Comparison of ENCODE assay signal across 23 cellular contexts in genomic region chr9:21505425-21506179, GRCh38. TPM values are rescaled to one million over a fixed set of nuclear protein-coding genes. Genes with fewer than 3 reads are reported as not detected.
DNase-seq lines count a peak whose midpoint lies in the region; ATAC-seq, FAIRE-seq and TF ChIP-seq lines count a peak whose summit lies in the region.
"Had no signal": no experiment of that assay in that cellular context is flagged by ENCODE, and none has a peak within 500 bp of the region (broad histone marks: within the 10 kb centered on the region; RNA-seq: fewer than 3 reads in every experiment).

No MANE protein-coding gene starts in this region.

- TF ChIP-seq CTCF in vagina (IDR thresholded peaks at IDR 0.05): no peak

- no peaks in the 10 kb centered on the region for H3K4me1 ChIP-seq in vagina
- H3K4me1 ChIP-seq: pancreas had no signal

- H3K36me3 ChIP-seq in vagina: no peaks in the 10 kb centered on the region
- H3K36me3 ChIP-seq: pancreas, sigmoid colon had no signal

- H3K27me3 ChIP-seq in vagina: no peaks in the 10 kb centered on the region
- H3K27me3 ChIP-seq: sigmoid colon had no signal

- TF ChIP-seq POLR2A in vagina (IDR thresholded peaks at IDR 0.05): no peak

- no peaks in the 10 kb centered on the region for H3K9me3 ChIP-seq in vagina
- H3K9me3 ChIP-seq: pancreas, sigmoid colon had no signal

- no peak overlapping the region for H3K4me3 ChIP-seq in vagina
- H3K4me3 ChIP-seq: pancreas, sigmoid colon had no signal

- ATAC-seq in esophagus mucosa (peak; percentile 54), HG03457 (IDR thresholded peaks at IDR 0.05; ENCODE audit: unreplicated experiment) (no peak)
- ATAC-seq: activated CD8-positive, alpha-beta T cell treated with anti-CD3 and anti-CD28 coated beads, Interleukin-2, amount 10 ng/mL, durations not matched to agents 7 days and 5 days; activated T-cell treated with anti-CD3 and anti-CD28 coated beads, Interleukin-2, amount 50 U/mL, for 72 hours; pancreas; Right ventricle myocardium inferior; WTC11 had no signal

- no peak overlapping the region for H3K27ac ChIP-seq in vagina
- H3K27ac ChIP-seq: pancreas, sigmoid colon had no signal

- DNase-seq in EH (ENCODE audit: low read depth) (peak; percentile 50), RKO (ENCODE audit: low spot score) (peak; percentile 76), renal cortical epithelial cell (ENCODE audit: low read depth) (peak; percentile 55), GM19239 (ENCODE audit: insufficient read length, low spot score) (no peak), vagina (ENCODE audit: extremely low spot score in 2 of 2) (no peak)
- DNase-seq: activated CD8-positive, alpha-beta T cell treated with anti-CD3 and anti-CD28 coated beads, Interleukin-2, amount 10 ng/mL, durations not matched to agents 7 days and 5 days; activated T-cell treated with anti-CD3 and anti-CD28 coated beads, Interleukin-2, amount 50 U/mL, for 72 hours; effector CD4-positive, alpha-beta T cell; foreskin fibroblast; NCI-H1694 treated with DMSO at 0.1 percent for 48 hours; NK-92 treated with Interleukin-12 subunit alpha and Interleukin-12 subunit beta, amount 100 ng/mL, for 24 hours; pancreas; sigmoid colon; stimulated activated CD4-positive, alpha-beta T cell treated with anti-CD3 and anti-CD28 coated beads, Interleukin-2, amount 100 ng/mL, for 24 hours; T-helper 1 cell had no signal

- intact Hi-C loops in vagina (cut with DNase I): no loop called here

- FAIRE-seq in GM19239 (lab: Jason Lieb, UNC): no peak
- FAIRE-seq: pancreas had no signal

RNA-seq across cellular contexts. Expression of gene IFNE, which starts 23.5 kb away (rescaled TPM):
- total RNA-seq in esophagus mucosa (5.6 TPM), renal cortical epithelial cell (9.5 TPM in 1 of 2 replicates, not detected in the other), vagina (3.2 TPM)
- total RNA-seq: activated CD8-positive, alpha-beta T cell treated with anti-CD3 and anti-CD28 coated beads, Interleukin-2, amount 10 ng/mL, durations not matched to agents 7 days and 5 days; activated T-cell treated with anti-CD3 and anti-CD28 coated beads, Interleukin-2, amount 50 U/mL, for 72 hours; B cell; cardiac septum; liver; pancreas; Right ventricle myocardium inferior; sigmoid colon; subcutaneous adipose tissue had no signal

Comparison
In these comparisons a context has a peak if more than half of its experiments do, and no peak if none do; other contexts are left out.
1. DNase-seq: peak in EH (single experiment), RKO (single experiment) and renal cortical epithelial cell (single experiment); none in GM19239 (single experiment) and vagina (0 of 2).